10 cellular contexts compared by ENCODE assay signal in the genomic region with DNA sequence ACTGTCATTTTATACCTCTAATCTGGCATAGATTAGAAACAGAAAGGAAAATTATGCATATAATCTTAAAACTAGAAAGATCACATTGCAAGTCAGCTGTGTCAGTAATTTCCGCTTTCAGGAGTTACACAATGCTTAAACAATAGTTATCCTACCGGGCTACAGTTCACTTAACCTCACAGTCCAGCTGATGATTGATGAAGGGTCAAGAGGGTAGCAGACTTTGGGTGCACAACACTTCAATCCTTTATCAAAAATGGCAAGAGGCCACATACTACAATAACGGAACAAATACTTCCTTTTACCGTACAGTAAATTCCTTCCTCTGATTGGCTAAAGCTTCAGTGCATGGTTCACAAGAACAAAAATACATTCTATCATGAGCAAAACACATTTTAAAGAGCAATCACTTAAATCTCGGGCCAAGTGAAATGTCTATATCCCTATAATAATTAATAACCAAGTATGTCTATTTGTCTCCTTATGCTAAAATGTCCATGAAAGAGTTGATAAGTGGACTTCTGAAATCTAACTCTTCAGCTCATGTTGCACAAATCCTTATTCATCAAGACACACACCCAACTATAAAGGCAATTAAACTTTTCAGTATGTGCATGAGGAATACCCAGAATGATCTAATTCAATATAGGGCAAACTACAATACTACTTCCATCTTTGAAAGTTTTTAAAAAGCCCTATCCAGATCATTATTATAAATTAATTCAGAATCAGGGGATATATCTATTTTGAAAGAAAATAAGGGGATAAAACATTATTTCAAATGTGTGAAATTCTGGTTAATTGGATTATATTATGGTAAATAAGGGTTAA.
DNase-seq lines count a peak whose midpoint lies in the region; ATAC-seq, FAIRE-seq and TF ChIP-seq lines count a peak whose summit lies in the region.
"Had no signal": no experiment of that assay in that cellular context is flagged by ENCODE, and none has a peak within 500 bp of the region (broad histone marks: within the 10 kb centered on the region; RNA-seq: fewer than 3 reads in every experiment).

No MANE protein-coding gene starts in this region.

- intact Hi-C loops in K562 (cut with micrococcal nuclease), result no loop called here

- no peaks in the 10 kb centered on the region for H3K79me2 ChIP-seq in K562 (ENCODE audit: control insufficient read depth, insufficient read depth, low read length)

- peaks cover 56 to 89% (median 77%) of the 10 kb centered on the region in 3 donors for H3K4me1 Mint-ChIP-seq in naive B cell

- peak overlapping the region; percentile 59 to 87 (median 80) for H3K4me3 Mint-ChIP-seq in naive B cell
- H3K4me3 Mint-ChIP-seq: neural crest cell had no signal

- no peaks in the 10 kb centered on the region for H3K9me1 ChIP-seq in K562 (ENCODE audit: control insufficient read depth, insufficient read depth, low read length)

- DNase-seq in K562 (ENCODE audit: extremely low read depth in 1 of 4, low spot score in 3 of 4) (no peak), naive B cell (no peak), Kasumi-1 (lab: John Stamatoyannopoulos, UW) (no peak), NCI-H187 (lab: John Stamatoyannopoulos, UW) (no peak)
- no peak for DNase-seq in activated CD8-positive, alpha-beta memory T cell treated with anti-CD3 and anti-CD28 coated beads, Interleukin-2, amount 50 U/mL, for 4 hours
- DNase-seq: NCI-H1694 treated with DMSO at 0.1 percent for 48 hours had no signal

- ATAC-seq in GM18868 (IDR thresholded peaks at IDR 0.05; ENCODE audit: unreplicated experiment) (peak; percentile 34), HG03521 (IDR thresholded peaks at IDR 0.05; ENCODE audit: unreplicated experiment) (peak; percentile 45), K562 (no peak), naive B cell (ENCODE audit: low read depth in 2 of 2) (peak; percentile 34 to 50), GM18517 (IDR thresholded peaks at IDR 0.05; ENCODE audit: unreplicated experiment) (no peak)

- TF ChIP-seq CTCF in K562 (IDR thresholded peaks at IDR 0.05 in 2 of 3, conservative IDR thresholded peaks at IDR 0.05 in 1 of 3; ENCODE audit: insufficient read depth in 2 of 3, low read depth in 1 of 3, low read length in 3 of 3), result no peak

- no peaks in the 10 kb centered on the region for H3K9me3 Mint-ChIP-seq in naive B cell
- H3K9me3 Mint-ChIP-seq: neural crest cell had no signal

- POLR2A ChIA-PET in K562 (lab: Yijun Ruan, JAX), result interaction anchor here (1.1 kb wide), 1 partner anchor 13 kb away, joined by 3 read pairs; no protein-coding TSS in a partner anchor

- no peak overlapping the region for H3K9ac ChIP-seq in K562 (ENCODE audit: insufficient read depth in 1 of 2, low read depth in 2 of 2, low read length in 2 of 2)

- TF ChIP-seq RAD21 in K562 (CRISPR knock-in tag; conservative IDR thresholded peaks at IDR 0.05 in 1 of 2, IDR thresholded peaks at IDR 0.05 in 1 of 2), result no peak

- CTCF ChIA-PET in K562 (lab: Yijun Ruan, JAX; ENCODE audit: low intra/inter-chr PET ratio), result no interaction called here

- no peak overlapping the region for H3K4me2 ChIP-seq in K562 (ENCODE audit: insufficient read depth, low read length)

- no peaks in the 10 kb centered on the region for H4K20me1 ChIP-seq in K562 (replicated peaks; ENCODE audit: control insufficient read depth, insufficient read depth, low read length)

- H3K27ac ChIP-seq in K562 (ENCODE audit: extremely low read depth, low read depth, low read length), result no peak overlapping the region

- no peaks in the 10 kb centered on the region for H3K36me3 ChIP-seq in K562 (ENCODE audit: control insufficient read depth, insufficient read depth, low read length)

- no peak overlapping the region for H2AFZ ChIP-seq in K562 (ENCODE audit: low read depth, low read length)

- no peak for FAIRE-seq in K562 (lab: Jason Lieb, UNC)

- no peaks in the 10 kb centered on the region for H3K36me3 Mint-ChIP-seq in naive B cell

- in situ Hi-C loops in K562 (cut with MboI), result no loop called here

- no peaks in the 10 kb centered on the region for H3K4me1 ChIP-seq in K562 (replicated peaks in 1 of 2; ENCODE audit: control insufficient read depth in 2 of 2, insufficient read depth in 2 of 2, low read length in 2 of 2)

- TF ChIP-seq POLR2A in K562 (conservative IDR thresholded peaks at IDR 0.05), result no peak

- no peaks in the 10 kb centered on the region for H3K27me3 Mint-ChIP-seq in naive B cell

- BruUV-seq in K562 (replicated peaks; lab: Mats Ljungman, UMichigan), result no TSS peak

- H3K27ac Mint-ChIP-seq in naive B cell, result peak overlapping the region; percentile 77 to 95 (median 86)

- H3K9me3 ChIP-seq in K562 (replicated peaks; ENCODE audit: control insufficient read depth, insufficient read depth, low read depth, low read length), result no peaks in the 10 kb centered on the region

- no peak for TF ChIP-seq EP300 in K562 (IDR thresholded peaks at IDR 0.05; ENCODE audit: low read length)

- WGBS in K562 (ENCODE audit: insufficient coverage, low coverage, missing lambda C conversion rate), result 1% methylated on average over 5 of the region's 5 CpGs

- no peaks in the 10 kb centered on the region; a peak in 1 of 5 replicates for H3K27me3 ChIP-seq in K562 (ENCODE audit: control insufficient read depth in 2 of 2, insufficient read depth in 2 of 2, low read length in 2 of 2)

- no peak overlapping the region for H3K4me3 ChIP-seq in K562

TF ChIP-seq in K562, 482 proteins besides CTCF, POLR2A, EP300 and RAD21 (continues in another document):
- TF ChIP-seq MNT (conservative IDR thresholded peaks at IDR 0.05), result no peak
- TF ChIP-seq MBD2 (IDR thresholded peaks at IDR 0.05; ENCODE audit: borderline replicate concordance, low read depth), result no peak
- TF ChIP-seq ZNF57 (CRISPR knock-in tag; IDR thresholded peaks at IDR 0.05), result no peak
- TF ChIP-seq CEBPG (CRISPR knock-in tag; IDR thresholded peaks at IDR 0.05), result no peak
- TF ChIP-seq CEBPG (tag; conservative IDR thresholded peaks at IDR 0.05 in 1 of 2, IDR thresholded peaks at IDR 0.05 in 1 of 2), result peak in 1 of 2 experiments; percentile 57; a peak in 1 of 4 replicates
- no peak for TF ChIP-seq MXI1 (IDR thresholded peaks at IDR 0.05; ENCODE audit: low read depth, low read length)
- TF ChIP-seq NCOA4 (IDR thresholded peaks at IDR 0.05; ENCODE audit: partially characterized antibody), result no peak
- no peak for TF ChIP-seq ZNF224 (CRISPR knock-in tag; IDR thresholded peaks at IDR 0.05)
- peak; percentile 30; the same call in 1 of the 2 replicates for TF ChIP-seq CEBPB (tag; IDR thresholded peaks at IDR 0.05)
- no peak for TF ChIP-seq PHF20 (IDR thresholded peaks at IDR 0.05; ENCODE audit: partially characterized antibody)
- TF ChIP-seq HMGN3 (IDR thresholded peaks at IDR 0.05; ENCODE audit: borderline replicate concordance, extremely low read depth, insufficient read length, low read depth, low read length), result no peak
- TF ChIP-seq, protein P1, sequence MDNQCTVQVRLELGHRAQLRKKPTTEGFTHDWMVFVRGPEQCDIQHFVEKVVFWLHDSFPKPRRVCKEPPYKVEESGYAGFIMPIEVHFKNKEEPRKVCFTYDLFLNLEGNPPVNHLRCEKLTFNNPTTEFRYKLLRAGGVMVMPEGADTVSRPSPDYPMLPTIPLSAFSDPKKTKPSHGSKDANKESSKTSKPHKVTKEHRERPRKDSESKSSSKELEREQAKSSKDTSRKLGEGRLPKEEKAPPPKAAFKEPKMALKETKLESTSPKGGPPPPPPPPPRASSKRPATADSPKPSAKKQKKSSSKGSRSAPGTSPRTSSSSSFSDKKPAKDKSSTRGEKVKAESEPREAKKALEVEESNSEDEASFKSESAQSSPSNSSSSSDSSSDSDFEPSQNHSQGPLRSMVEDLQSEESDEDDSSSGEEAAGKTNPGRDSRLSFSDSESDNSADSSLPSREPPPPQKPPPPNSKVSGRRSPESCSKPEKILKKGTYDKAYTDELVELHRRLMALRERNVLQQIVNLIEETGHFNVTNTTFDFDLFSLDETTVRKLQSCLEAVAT (IDR thresholded peaks at IDR 0.05), result no peak
- TF ChIP-seq SPI1 (IDR thresholded peaks at IDR 0.05; ENCODE audit: borderline replicate concordance, low read depth, low read length), result no peak
- peak; percentile 51 for TF ChIP-seq MEIS2 (IDR thresholded peaks at IDR 0.05; ENCODE audit: partially characterized antibody)
- 0 out of 2 replicates have a peak, but pooled peaks have one; percentile 18 for TF ChIP-seq GABPA (tag; conservative IDR thresholded peaks at IDR 0.05; ENCODE audit: low read depth)
- 0 out of 2 replicates have a peak, but pooled peaks have one; percentile 63 for TF ChIP-seq ZNF347 (CRISPR knock-in tag; IDR thresholded peaks at IDR 0.05; ENCODE audit: low read depth)
- TF ChIP-seq, protein P2, sequence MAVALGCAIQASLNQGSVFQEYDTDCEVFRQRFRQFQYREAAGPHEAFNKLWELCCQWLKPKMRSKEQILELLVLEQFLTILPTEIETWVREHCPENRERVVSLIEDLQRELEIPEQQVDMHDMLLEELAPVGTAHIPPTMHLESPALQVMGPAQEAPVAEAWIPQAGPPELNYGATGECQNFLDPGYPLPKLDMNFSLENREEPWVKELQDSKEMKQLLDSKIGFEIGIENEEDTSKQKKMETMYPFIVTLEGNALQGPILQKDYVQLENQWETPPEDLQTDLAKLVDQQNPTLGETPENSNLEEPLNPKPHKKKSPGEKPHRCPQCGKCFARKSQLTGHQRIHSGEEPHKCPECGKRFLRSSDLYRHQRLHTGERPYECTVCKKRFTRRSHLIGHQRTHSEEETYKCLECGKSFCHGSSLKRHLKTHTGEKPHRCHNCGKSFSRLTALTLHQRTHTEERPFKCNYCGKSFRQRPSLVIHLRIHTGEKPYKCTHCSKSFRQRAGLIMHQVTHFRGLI (CRISPR knock-in tag; IDR thresholded peaks at IDR 0.05), result no peak

Comparison
In these comparisons a context has a peak if more than half of its experiments do, and no peak if none do; other contexts are left out.
1. ATAC-seq: peak in GM18868 (single experiment), HG03521 (single experiment) and naive B cell (2 of 2); none in K562 (single experiment) and GM18517 (single experiment).